Comparison of ENCODE assay signal across 8 cellular contexts in genomic region chr1:15847100-15847892, GRCh38. TPM values are rescaled to one million over a fixed set of nuclear protein-coding genes. Genes with fewer than 3 reads are reported as not detected.
A peak's percentile ranks its signal among the peaks of the same experiment; 100 is the strongest.
DNase-seq lines count a peak whose midpoint lies in the region; ATAC-seq lines count a peak whose summit lies in the region.

A gene with protein sequence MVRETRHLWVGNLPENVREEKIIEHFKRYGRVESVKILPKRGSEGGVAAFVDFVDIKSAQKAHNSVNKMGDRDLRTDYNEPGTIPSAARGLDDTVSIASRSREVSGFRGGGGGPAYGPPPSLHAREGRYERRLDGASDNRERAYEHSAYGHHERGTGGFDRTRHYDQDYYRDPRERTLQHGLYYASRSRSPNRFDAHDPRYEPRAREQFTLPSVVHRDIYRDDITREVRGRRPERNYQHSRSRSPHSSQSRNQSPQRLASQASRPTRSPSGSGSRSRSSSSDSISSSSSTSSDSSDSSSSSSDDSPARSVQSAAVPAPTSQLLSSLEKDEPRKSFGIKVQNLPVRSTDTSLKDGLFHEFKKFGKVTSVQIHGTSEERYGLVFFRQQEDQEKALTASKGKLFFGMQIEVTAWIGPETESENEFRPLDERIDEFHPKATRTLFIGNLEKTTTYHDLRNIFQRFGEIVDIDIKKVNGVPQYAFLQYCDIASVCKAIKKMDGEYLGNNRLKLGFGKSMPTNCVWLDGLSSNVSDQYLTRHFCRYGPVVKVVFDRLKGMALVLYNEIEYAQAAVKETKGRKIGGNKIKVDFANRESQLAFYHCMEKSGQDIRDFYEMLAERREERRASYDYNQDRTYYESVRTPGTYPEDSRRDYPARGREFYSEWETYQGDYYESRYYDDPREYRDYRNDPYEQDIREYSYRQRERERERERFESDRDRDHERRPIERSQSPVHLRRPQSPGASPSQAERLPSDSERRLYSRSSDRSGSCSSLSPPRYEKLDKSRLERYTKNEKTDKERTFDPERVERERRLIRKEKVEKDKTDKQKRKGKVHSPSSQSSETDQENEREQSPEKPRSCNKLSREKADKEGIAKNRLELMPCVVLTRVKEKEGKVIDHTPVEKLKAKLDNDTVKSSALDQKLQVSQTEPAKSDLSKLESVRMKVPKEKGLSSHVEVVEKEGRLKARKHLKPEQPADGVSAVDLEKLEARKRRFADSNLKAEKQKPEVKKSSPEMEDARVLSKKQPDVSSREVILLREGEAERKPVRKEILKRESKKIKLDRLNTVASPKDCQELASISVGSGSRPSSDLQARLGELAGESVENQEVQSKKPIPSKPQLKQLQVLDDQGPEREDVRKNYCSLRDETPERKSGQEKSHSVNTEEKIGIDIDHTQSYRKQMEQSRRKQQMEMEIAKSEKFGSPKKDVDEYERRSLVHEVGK (N-terminal part only) (plus strand): TSS chr1:15847707. CDS start chr1:15848068, 361 bp downstream.

- peaks cover 40 to 52% (median 45%) of the 10 kb centered on the region in 3 donors for H3K4me1 Mint-ChIP-seq in IgD-negative memory B cell

- H3K36me3 Mint-ChIP-seq in IgD-negative memory B cell, result no peaks in the 10 kb centered on the region

- H3K9me3 Mint-ChIP-seq in IgD-negative memory B cell, result no peaks in the 10 kb centered on the region

- H3K4me3 Mint-ChIP-seq in IgD-negative memory B cell, result peak within 1 kb of the TSS; percentile 98 to 100 (median 99)

- H3K27me3 ChIP-seq in mononuclear cell (ENCODE audit: insufficient read depth, low read length), result no peaks in the 10 kb centered on the region

- H3K27me3 Mint-ChIP-seq in IgD-negative memory B cell, result no peaks in the 10 kb centered on the region

- ATAC-seq in GM21529 (IDR thresholded peaks at IDR 0.05; ENCODE audit: unreplicated experiment), result peak; percentile 52

- peak within 1 kb of the TSS; percentile 98 to 99 (median 98) for H3K27ac Mint-ChIP-seq in IgD-negative memory B cell

- H3K4me1 ChIP-seq in mononuclear cell (ENCODE audit: insufficient read depth, low read length), result peaks cover 44% of the 10 kb centered on the region

- peak within 1 kb of the TSS; percentile 96 for H3K4me3 ChIP-seq in mononuclear cell (ENCODE audit: low read length)

- no peaks in the 10 kb centered on the region for H3K9me3 ChIP-seq in mononuclear cell (ENCODE audit: low read depth, low read length)

- peak; percentile 100 for DNase-seq in DMS 273 (lab: John Stamatoyannopoulos, UW; ENCODE audit: unreplicated experiment)
- DNase-seq in OCI-M1 (lab: John Stamatoyannopoulos, UW), result peak; percentile 97
- peak; percentile 95 for DNase-seq in activated T-cell treated with anti-CD3 and anti-CD28 coated beads for 24 hours (ENCODE audit: low read depth)
- peak; percentile 82 for DNase-seq in epidermal melanocyte (ENCODE audit: insufficient read length, low spot score)
- DNase-seq in stimulated activated CD8-positive, alpha-beta memory T cell treated with anti-CD3 and anti-CD28 coated beads, Interleukin-2, amount 100 ng/mL, for 48 hours (ENCODE audit: low read depth in 2 of 2), result peak; percentile 98 to 99

RNA-seq across cellular contexts. Expression of the gene that starts here (rescaled TPM):
- polyA plus RNA-seq in IgD-negative memory B cell, result 43.2 TPM
- total RNA-seq in mononuclear cell, result 94.9 TPM

Comparison
In these comparisons a context has a peak if more than half of its experiments do, and no peak if none do; other contexts are left out.
1. Peak in every context shown above with its lines: DNase-seq, ATAC-seq and H3K4me3 ChIP-seq.